29 cellular contexts compared by ENCODE assay signal in genomic region chr21:19878133-19878532, GRCh38.
"Had no signal": no experiment of that assay in that cellular context is flagged by ENCODE, and none has a peak within 500 bp of the region (broad histone marks: within the 10 kb centered on the region; RNA-seq: fewer than 3 reads in every experiment).

No MANE protein-coding gene starts in this region.

- ATAC-seq: effector memory CD8-positive, alpha-beta T cell; esophagus mucosa; foreskin keratinocyte; gastrocnemius medialis; gastroesophageal sphincter; heart left ventricle; heart right ventricle had no signal

- H3K4me1 Mint-ChIP-seq: endodermal cell had no signal

- H3K4me1 ChIP-seq: colonic mucosa, esophagus muscularis mucosa, esophagus squamous epithelium, foreskin keratinocyte, gastrocnemius medialis, gastroesophageal sphincter, heart left ventricle, heart right ventricle had no signal

- H3K27ac Mint-ChIP-seq: dendritic cell treated with granulocyte-macrophage colony-stimulating factor and Interleukin-4, amounts not matched to agents 40 ng/mL and 50 ng/mL, for 4 days; effector memory CD8-positive, alpha-beta T cell; endodermal cell had no signal

- H3K9me3 Mint-ChIP-seq: dendritic cell treated with granulocyte-macrophage colony-stimulating factor and Interleukin-4, amounts not matched to agents 40 ng/mL and 50 ng/mL, for 4 days; effector memory CD8-positive, alpha-beta T cell; endodermal cell had no signal

- H3K4me3 ChIP-seq: colonic mucosa, coronary artery, dorsolateral prefrontal cortex, esophagus muscularis mucosa, esophagus squamous epithelium, gastrocnemius medialis, gastroesophageal sphincter, heart left ventricle, heart right ventricle had no signal

- H3K4me3 Mint-ChIP-seq: dendritic cell treated with granulocyte-macrophage colony-stimulating factor and Interleukin-4, amounts not matched to agents 40 ng/mL and 50 ng/mL, for 4 days; effector memory CD8-positive, alpha-beta T cell; endodermal cell had no signal

- DNase-seq: colonic mucosa; cortex of kidney; dermis blood vessel endothelial cell; dorsolateral prefrontal cortex; effector CD4-positive, alpha-beta T cell; effector CD8-positive, alpha-beta T cell; effector memory CD4-positive, alpha-beta T cell; effector memory CD8-positive, alpha-beta T cell; endodermal cell; erythroblast; esophagus squamous epithelium; foreskin fibroblast; foreskin keratinocyte; foreskin melanocyte; gastrocnemius medialis; glutamatergic neuron; head of caudate nucleus; heart left ventricle; heart right ventricle had no signal

- H3K9me3 ChIP-seq: colonic mucosa, gastrocnemius medialis had no signal

- H3K36me3 ChIP-seq: colonic mucosa, esophagus muscularis mucosa, esophagus squamous epithelium, gastrocnemius medialis, gastroesophageal sphincter, heart left ventricle, heart right ventricle had no signal

- H3K27me3 Mint-ChIP-seq: dendritic cell treated with granulocyte-macrophage colony-stimulating factor and Interleukin-4, amounts not matched to agents 40 ng/mL and 50 ng/mL, for 4 days; effector memory CD8-positive, alpha-beta T cell had no signal

- H3K27me3 ChIP-seq: colonic mucosa, dorsolateral prefrontal cortex, esophagus muscularis mucosa, esophagus squamous epithelium, foreskin keratinocyte, gastrocnemius medialis, gastroesophageal sphincter, heart left ventricle, heart right ventricle had no signal

- H3K27ac ChIP-seq: colonic mucosa, coronary artery, dorsolateral prefrontal cortex, epithelial cell of prostate, esophagus muscularis mucosa, esophagus squamous epithelium, foreskin keratinocyte, gastrocnemius medialis, gastroesophageal sphincter, heart left ventricle, heart right ventricle had no signal

- FAIRE-seq: colon, endometrium, endothelial cell of umbilical vein, frontal cortex had no signal
